In the genomic region with DNA sequence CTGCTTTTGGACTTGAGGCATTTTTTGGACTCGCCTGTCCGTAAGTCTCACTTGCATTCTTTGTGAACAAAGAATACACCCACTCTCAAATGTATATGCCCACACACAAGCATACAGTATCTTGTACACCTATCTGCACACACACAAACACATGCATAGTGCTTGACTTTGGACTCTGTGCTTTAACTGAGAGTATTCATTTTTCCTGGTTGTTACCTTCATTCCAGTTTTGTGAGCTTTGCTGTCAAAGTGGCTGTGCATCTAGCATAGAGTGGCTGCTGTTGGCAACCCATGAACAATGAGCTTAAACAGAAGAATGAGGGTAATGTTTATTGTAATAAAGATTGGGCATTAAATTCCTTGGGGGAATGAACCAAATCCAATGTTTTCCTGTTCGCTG, we compare ENCODE assay signal across 1 cellular context.
TF ChIP-seq lines count a peak whose summit lies in the region.

No MANE protein-coding gene starts in this region.

TF ChIP-seq in SK-N-SH treated with all-trans-retinoic acid at 6 μM for 48 hours, 23 proteins besides CTCF, POLR2A, EP300 and RAD21 (continued from another document):
- TF ChIP-seq, protein P1, sequence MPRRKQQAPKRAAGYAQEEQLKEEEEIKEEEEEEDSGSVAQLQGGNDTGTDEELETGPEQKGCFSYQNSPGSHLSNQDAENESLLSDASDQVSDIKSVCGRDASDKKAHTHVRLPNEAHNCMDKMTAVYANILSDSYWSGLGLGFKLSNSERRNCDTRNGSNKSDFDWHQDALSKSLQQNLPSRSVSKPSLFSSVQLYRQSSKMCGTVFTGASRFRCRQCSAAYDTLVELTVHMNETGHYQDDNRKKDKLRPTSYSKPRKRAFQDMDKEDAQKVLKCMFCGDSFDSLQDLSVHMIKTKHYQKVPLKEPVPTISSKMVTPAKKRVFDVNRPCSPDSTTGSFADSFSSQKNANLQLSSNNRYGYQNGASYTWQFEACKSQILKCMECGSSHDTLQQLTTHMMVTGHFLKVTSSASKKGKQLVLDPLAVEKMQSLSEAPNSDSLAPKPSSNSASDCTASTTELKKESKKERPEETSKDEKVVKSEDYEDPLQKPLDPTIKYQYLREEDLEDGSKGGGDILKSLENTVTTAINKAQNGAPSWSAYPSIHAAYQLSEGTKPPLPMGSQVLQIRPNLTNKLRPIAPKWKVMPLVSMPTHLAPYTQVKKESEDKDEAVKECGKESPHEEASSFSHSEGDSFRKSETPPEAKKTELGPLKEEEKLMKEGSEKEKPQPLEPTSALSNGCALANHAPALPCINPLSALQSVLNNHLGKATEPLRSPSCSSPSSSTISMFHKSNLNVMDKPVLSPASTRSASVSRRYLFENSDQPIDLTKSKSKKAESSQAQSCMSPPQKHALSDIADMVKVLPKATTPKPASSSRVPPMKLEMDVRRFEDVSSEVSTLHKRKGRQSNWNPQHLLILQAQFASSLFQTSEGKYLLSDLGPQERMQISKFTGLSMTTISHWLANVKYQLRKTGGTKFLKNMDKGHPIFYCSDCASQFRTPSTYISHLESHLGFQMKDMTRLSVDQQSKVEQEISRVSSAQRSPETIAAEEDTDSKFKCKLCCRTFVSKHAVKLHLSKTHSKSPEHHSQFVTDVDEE (CRISPR knock-in tag; IDR thresholded peaks at IDR 0.05), result no peak
- TF ChIP-seq SNAI2 (CRISPR knock-in tag; IDR thresholded peaks at IDR 0.05), result no peak
- no peak for TF ChIP-seq ARNTL (CRISPR knock-in tag; IDR thresholded peaks at IDR 0.05; ENCODE audit: borderline replicate concordance, low read depth)
- TF ChIP-seq BACH2 (CRISPR knock-in tag; IDR thresholded peaks at IDR 0.05; ENCODE audit: borderline replicate concordance), result no peak
- TF ChIP-seq, protein P2, sequence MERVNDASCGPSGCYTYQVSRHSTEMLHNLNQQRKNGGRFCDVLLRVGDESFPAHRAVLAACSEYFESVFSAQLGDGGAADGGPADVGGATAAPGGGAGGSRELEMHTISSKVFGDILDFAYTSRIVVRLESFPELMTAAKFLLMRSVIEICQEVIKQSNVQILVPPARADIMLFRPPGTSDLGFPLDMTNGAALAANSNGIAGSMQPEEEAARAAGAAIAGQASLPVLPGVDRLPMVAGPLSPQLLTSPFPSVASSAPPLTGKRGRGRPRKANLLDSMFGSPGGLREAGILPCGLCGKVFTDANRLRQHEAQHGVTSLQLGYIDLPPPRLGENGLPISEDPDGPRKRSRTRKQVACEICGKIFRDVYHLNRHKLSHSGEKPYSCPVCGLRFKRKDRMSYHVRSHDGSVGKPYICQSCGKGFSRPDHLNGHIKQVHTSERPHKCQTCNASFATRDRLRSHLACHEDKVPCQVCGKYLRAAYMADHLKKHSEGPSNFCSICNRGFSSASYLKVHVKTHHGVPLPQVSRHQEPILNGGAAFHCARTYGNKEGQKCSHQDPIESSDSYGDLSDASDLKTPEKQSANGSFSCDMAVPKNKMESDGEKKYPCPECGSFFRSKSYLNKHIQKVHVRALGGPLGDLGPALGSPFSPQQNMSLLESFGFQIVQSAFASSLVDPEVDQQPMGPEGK (CRISPR knock-in tag; IDR thresholded peaks at IDR 0.05; ENCODE audit: borderline replicate concordance), result no peak
- no peak for TF ChIP-seq ZNF565 (CRISPR knock-in tag; conservative IDR thresholded peaks at IDR 0.05; ENCODE audit: low read depth)
